ENCODE assay signal across 23 cellular contexts in the genomic region with DNA sequence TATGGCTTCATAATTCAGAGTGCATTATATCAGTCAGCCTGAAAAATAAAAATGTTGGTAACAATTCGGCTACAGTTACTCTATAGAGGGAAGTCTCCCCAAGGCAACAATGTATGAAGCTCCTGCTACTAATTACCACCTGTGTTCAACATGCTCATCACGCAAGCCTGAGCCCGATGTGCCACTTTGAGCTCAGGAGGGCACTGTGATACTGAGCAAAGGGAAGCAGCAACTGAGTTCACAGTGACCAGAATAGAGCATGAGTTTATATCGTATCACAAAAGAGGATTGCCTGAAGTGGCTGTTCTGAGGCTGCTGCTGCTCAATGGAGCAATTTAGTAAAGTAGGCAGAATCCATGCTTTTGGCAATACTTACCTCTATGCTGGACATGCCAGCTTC.
DNase-seq lines count a peak whose midpoint lies in the region; ATAC-seq lines count a peak whose summit lies in the region.
"Had no signal": no experiment of that assay in that cellular context is flagged by ENCODE, and none has a peak within 500 bp of the region (broad histone marks: within the 10 kb centered on the region; RNA-seq: fewer than 3 reads in every experiment).

No MANE protein-coding gene starts in this region.

- no peaks in the 10 kb centered on the region for H3K36me3 Mint-ChIP-seq in naive thymus-derived CD4-positive, alpha-beta T cell
- H3K36me3 Mint-ChIP-seq: activated naive CD8-positive, alpha-beta T cell treated with anti-CD3 and anti-CD28 coated beads, Interleukin-2, amount 10 ng/mL, durations not matched to agents 7 days and 5 days; IgD-negative memory B cell had no signal

- no peak overlapping the region for H3K27ac ChIP-seq in naive thymus-derived CD4-positive, alpha-beta T cell (ENCODE audit: low read depth, low read length)
- H3K27ac ChIP-seq: A549; BLaER1 treated with 17β-estradiol and CSF1 and Interleukin-3, amounts not matched to agents 10 nM and 100 nM; body of pancreas; left lung; neutrophil; SJCRH30 had no signal

- DNase-seq in NCI-H2107 treated with DMSO at 0.1 percent for 48 hours (lab: John Stamatoyannopoulos, UW; ENCODE audit: unreplicated experiment) (peak; percentile 4), NCI-H2107 (lab: John Stamatoyannopoulos, UW) (no peak), NCI-H1105 treated with DMSO at 0.1 percent for 48 hours (lab: John Stamatoyannopoulos, UW) (peak; percentile 85), globus pallidus (ENCODE audit: low spot score) (peak; percentile 55), posterior cingulate gyrus (peak in 9 of 10 donors; percentile 12 to 86 (median 41)), activated gamma-delta T cell treated with Interleukin-2 at 50 U/mL for 16 hours (no peak), 8988T (no peak)
- DNase-seq in naive thymus-derived CD4-positive, alpha-beta T cell = no peak
- DNase-seq: activated CD4-positive, alpha-beta T cell treated with anti-CD3 and anti-CD28 coated beads, Interleukin-2, amount 50 U/mL, for 1 hour; activated naive CD8-positive, alpha-beta T cell treated with anti-CD3 and anti-CD28 coated beads, Interleukin-2, amount 10 ng/mL, durations not matched to agents 7 days and 5 days; body of pancreas; cortex of kidney; left lung; MM.1S; NCI-H1930; NCI-H82; SJCRH30 had no signal

- H3K27ac Mint-ChIP-seq in naive thymus-derived CD4-positive, alpha-beta T cell = no peak overlapping the region
- H3K27ac Mint-ChIP-seq: activated naive CD8-positive, alpha-beta T cell treated with anti-CD3 and anti-CD28 coated beads, Interleukin-2, amount 10 ng/mL, durations not matched to agents 7 days and 5 days; activated T-helper 17 cell treated with anti-CD3 and anti-CD28 coated beads, Interleukin-2, amount 50 U/mL, for 72 hours; IgD-negative memory B cell; T-helper 1 cell treated with Interleukin-12 subunit alpha and Interleukin-12 subunit beta and Interleukin-4 antibody, amounts not matched to agents 30 μg/mL and 1 μg/mL, for 36 hours had no signal

- H3K4me3 ChIP-seq in naive thymus-derived CD4-positive, alpha-beta T cell (ENCODE audit: low read length) = no peak overlapping the region
- H3K4me3 ChIP-seq: A549; BLaER1 treated with 17β-estradiol and CSF1 and Interleukin-3, amounts not matched to agents 10 nM and 100 nM; body of pancreas; left lung; SJCRH30 had no signal

- H3K4me3 Mint-ChIP-seq in naive thymus-derived CD4-positive, alpha-beta T cell = no peak overlapping the region
- H3K4me3 Mint-ChIP-seq: activated naive CD8-positive, alpha-beta T cell treated with anti-CD3 and anti-CD28 coated beads, Interleukin-2, amount 10 ng/mL, durations not matched to agents 7 days and 5 days; activated T-helper 17 cell treated with anti-CD3 and anti-CD28 coated beads, Interleukin-2, amount 50 U/mL, for 72 hours; IgD-negative memory B cell; T-helper 1 cell treated with Interleukin-12 subunit alpha and Interleukin-12 subunit beta and Interleukin-4 antibody, amounts not matched to agents 30 μg/mL and 1 μg/mL, for 36 hours had no signal

- peaks cover 0 to 9% (median 0%) of the 10 kb centered on the region in 5 donors for H3K27me3 Mint-ChIP-seq in naive thymus-derived CD4-positive, alpha-beta T cell
- H3K27me3 Mint-ChIP-seq: activated naive CD8-positive, alpha-beta T cell treated with anti-CD3 and anti-CD28 coated beads, Interleukin-2, amount 10 ng/mL, durations not matched to agents 7 days and 5 days; IgD-negative memory B cell had no signal

- CTCF ChIA-PET in naive thymus-derived CD4-positive, alpha-beta T cell (lab: Charles Lee) = no interaction called here

- no peak for ATAC-seq in naive thymus-derived CD4-positive, alpha-beta T cell
- ATAC-seq: A549; activated T-helper 17 cell treated with anti-CD3 and anti-CD28 coated beads, Interleukin-2, amount 50 U/mL, for 72 hours; body of pancreas; left lung had no signal

- intact Hi-C loops in posterior cingulate gyrus (cut with DNase I) = no loop called here
- intact Hi-C loops in naive thymus-derived CD4-positive, alpha-beta T cell (cut with micrococcal nuclease) = no loop called here

- no peaks in the 10 kb centered on the region for H3K27me3 ChIP-seq in naive thymus-derived CD4-positive, alpha-beta T cell (ENCODE audit: control insufficient read depth in 2 of 2, insufficient read depth in 2 of 2, low read length in 2 of 2)
- H3K27me3 ChIP-seq: BLaER1 treated with 17β-estradiol and CSF1 and Interleukin-3, amounts not matched to agents 10 nM and 100 nM; body of pancreas; left lung; neutrophil; SJCRH30 had no signal

- H3K36me3 ChIP-seq in naive thymus-derived CD4-positive, alpha-beta T cell (ENCODE audit: control insufficient read depth in 2 of 3, insufficient read depth in 3 of 3, low read length in 3 of 3) = no peaks in the 10 kb centered on the region
- H3K36me3 ChIP-seq: BLaER1 treated with 17β-estradiol and CSF1 and Interleukin-3, amounts not matched to agents 10 nM and 100 nM; left lung; neutrophil; SJCRH30 had no signal

- H3K4me1 Mint-ChIP-seq in naive thymus-derived CD4-positive, alpha-beta T cell = peaks cover 0 to 4% (median 0%) of the 10 kb centered on the region in 7 donors
- H3K4me1 Mint-ChIP-seq: activated naive CD8-positive, alpha-beta T cell treated with anti-CD3 and anti-CD28 coated beads, Interleukin-2, amount 10 ng/mL, durations not matched to agents 7 days and 5 days; activated T-helper 17 cell treated with anti-CD3 and anti-CD28 coated beads, Interleukin-2, amount 50 U/mL, for 72 hours; IgD-negative memory B cell had no signal

- POLR2A ChIA-PET in naive thymus-derived CD4-positive, alpha-beta T cell (lab: Charles Lee) = no interaction called here

- H3K9me3 ChIP-seq in naive thymus-derived CD4-positive, alpha-beta T cell (ENCODE audit: control insufficient read depth in 2 of 3, low read length in 3 of 3) = no peaks in the 10 kb centered on the region
- H3K9me3 ChIP-seq: A549; BLaER1 treated with 17β-estradiol and CSF1 and Interleukin-3, amounts not matched to agents 10 nM and 100 nM; body of pancreas; neutrophil; SJCRH30 had no signal

- no peaks in the 10 kb centered on the region for H3K4me1 ChIP-seq in naive thymus-derived CD4-positive, alpha-beta T cell (ENCODE audit: control insufficient read depth in 2 of 2, insufficient read depth in 2 of 2, low read length in 2 of 2)
- H3K4me1 ChIP-seq: A549, body of pancreas had no signal

- H3K9me3 Mint-ChIP-seq in naive thymus-derived CD4-positive, alpha-beta T cell = peaks cover 0 to 7% (median 0%) of the 10 kb centered on the region in 11 donors
- H3K9me3 Mint-ChIP-seq: activated naive CD8-positive, alpha-beta T cell treated with anti-CD3 and anti-CD28 coated beads, Interleukin-2, amount 10 ng/mL, durations not matched to agents 7 days and 5 days; activated T-helper 17 cell treated with anti-CD3 and anti-CD28 coated beads, Interleukin-2, amount 50 U/mL, for 72 hours; T-helper 1 cell treated with Interleukin-12 subunit alpha and Interleukin-12 subunit beta and Interleukin-4 antibody, amounts not matched to agents 30 μg/mL and 1 μg/mL, for 36 hours had no signal

Comparison
In these comparisons a context has a peak if more than half of its experiments do, and no peak if none do; other contexts are left out.
1. DNase-seq: peak in NCI-H2107 treated with DMSO at 0.1 percent for 48 hours (single experiment), NCI-H1105 treated with DMSO at 0.1 percent for 48 hours (single experiment), globus pallidus (single experiment) and posterior cingulate gyrus (9 of 10); none in NCI-H2107 (single experiment), activated gamma-delta T cell treated with Interleukin-2 at 50 U/mL for 16 hours (single experiment), naive thymus-derived CD4-positive, alpha-beta T cell (0 of 9) and 8988T (single experiment).